20 cellular contexts compared by ENCODE assay signal in the genomic region with DNA sequence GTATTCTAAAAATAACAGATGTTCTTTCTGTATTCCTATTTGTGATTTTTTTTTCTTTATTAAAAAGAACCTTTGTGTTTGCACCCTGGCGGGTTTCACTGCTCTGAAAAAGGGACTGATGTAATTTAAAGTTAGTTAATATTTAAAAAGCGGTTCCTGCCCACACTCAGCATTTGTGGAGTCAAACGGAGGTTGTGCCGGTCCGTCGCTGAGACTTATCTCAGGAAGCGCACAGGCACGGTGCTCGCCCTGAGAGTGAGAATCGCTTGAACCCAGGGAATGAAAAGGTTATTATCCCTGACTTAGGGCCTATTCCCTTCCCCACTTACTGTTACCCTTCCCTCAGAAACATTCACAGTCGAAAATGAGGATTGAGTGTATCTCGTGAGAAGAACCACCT.
"Had no signal": no experiment of that assay in that cellular context is flagged by ENCODE, and none has a peak within 500 bp of the region (broad histone marks: within the 10 kb centered on the region; RNA-seq: fewer than 3 reads in every experiment).

No MANE protein-coding gene starts in this region.

- DNase-seq: effector memory CD4-positive, alpha-beta T cell; gastrocnemius medialis; heart right ventricle; hypothalamus; left colon; mammary epithelial cell; naive thymus-derived CD8-positive, alpha-beta T cell; psoas muscle; spleen; stimulated activated CD4-positive, alpha-beta T cell treated with anti-CD3 and anti-CD28 coated beads, Interleukin-15, amount 100 ng/mL, for 24 hours; stimulated activated CD4-positive, alpha-beta T cell treated with anti-CD3 and anti-CD28 coated beads, Interleukin-1b, Interleukin-23, amount 100 ng/mL, for 48 hours; stimulated activated CD4-positive, alpha-beta T cell treated with anti-CD3 and anti-CD28 coated beads, Interleukin-4, amount 100 ng/mL, for 24 hours; tibial artery; upper lobe of left lung; uterus had no signal

- H3K27ac ChIP-seq: epithelial cell of prostate, esophagus muscularis mucosa, gastrocnemius medialis, heart right ventricle, ovary, psoas muscle, spleen, tibial artery, upper lobe of left lung, uterus had no signal

- H3K36me3 ChIP-seq: esophagus muscularis mucosa, gastrocnemius medialis, heart right ventricle, ovary, spleen, tibial artery, upper lobe of left lung, uterus had no signal

- ATAC-seq: gastrocnemius medialis; left colon; naive thymus-derived CD8-positive, alpha-beta T cell; sciatic nerve; stimulated activated memory B cell treated with anti-CD40 and anti-IgM and Interleukin-4, amounts not matched to agents 10 μg/mL and 1 μg/mL and 100 μg/mL, for 72 hours had no signal

- H3K27me3 ChIP-seq: gastrocnemius medialis, ovary, upper lobe of left lung, uterus had no signal

- H3K4me1 ChIP-seq: psoas muscle, uterus had no signal

- H3K9me3 ChIP-seq: esophagus muscularis mucosa, gastrocnemius medialis, heart right ventricle, ovary, psoas muscle, spleen, tibial artery, upper lobe of left lung, uterus had no signal

- H3K4me3 ChIP-seq: esophagus muscularis mucosa, gastrocnemius medialis, heart right ventricle, ovary, psoas muscle, spleen, tibial artery, upper lobe of left lung, uterus had no signal
